ENCODE assay signal across 30 cellular contexts in genomic region chr9:105473221-105473620, GRCh38.
"Had no signal": no experiment of that assay in that cellular context is flagged by ENCODE, and none has a peak within 500 bp of the region (broad histone marks: within the 10 kb centered on the region; RNA-seq: fewer than 3 reads in every experiment).

No MANE protein-coding gene starts in this region.

- H3K9ac ChIP-seq: neural progenitor cell, parathyroid adenoma had no signal

- H3K27me3 ChIP-seq: left lung, neural progenitor cell, neutrophil, right atrium auricular region, stomach, testis, thyroid gland, transverse colon, upper lobe of left lung, vagina had no signal

- H3K9me3 ChIP-seq: left lung, lower lobe of right lung, neutrophil, right atrium auricular region, stomach, testis, thyroid gland, transverse colon, upper lobe of left lung, vagina had no signal

- H3K4me1 Mint-ChIP-seq: immature natural killer cell; naive thymus-derived CD8-positive, alpha-beta T cell; neural progenitor cell had no signal

- DNase-seq: hypothalamus; immature natural killer cell; kidney; left colon; left lung; lower lobe of right lung; mammary epithelial cell; mesenchymal stem cell; naive thymus-derived CD8-positive, alpha-beta T cell; occipital lobe; stimulated activated CD4-positive, alpha-beta T cell treated with anti-CD3 and anti-CD28 coated beads, Interleukin-12 subunit alpha, Interleukin-12 subunit beta, amount 100 ng/mL, for 4 hours; stimulated activated CD4-positive, alpha-beta T cell treated with anti-CD3 and anti-CD28 coated beads, Interleukin-15, amount 100 ng/mL, for 24 hours; stimulated activated CD4-positive, alpha-beta T cell treated with anti-CD3 and anti-CD28 coated beads, Interleukin-2, amount 100 ng/mL, for 24 hours; stimulated activated CD4-positive, alpha-beta T cell treated with anti-CD3 and anti-CD28 coated beads, Interleukin-4, amount 100 ng/mL, for 1 hour; stimulated activated naive B cell treated with anti-CD40 and anti-IgM and Interleukin-4, amounts not matched to agents 10 μg/mL and 1 μg/mL and 100 μg/mL, for 72 hours; stimulated activated naive CD8-positive, alpha-beta T cell treated with anti-CD3 and anti-CD28 coated beads, Interleukin-15, Interleukin-2, amounts not matched to agents 100 U/mL and 50 U/mL, for 24 hours; stomach; testis; thyroid gland; transverse colon; upper lobe of left lung had no signal

- H3K9me3 Mint-ChIP-seq: immature natural killer cell; naive thymus-derived CD8-positive, alpha-beta T cell had no signal

- H3K27me3 Mint-ChIP-seq: stimulated activated naive B cell treated with anti-CD40 and anti-IgM and Interleukin-4, amounts not matched to agents 10 μg/mL and 1 μg/mL and 100 μg/mL, for 72 hours had no signal

- H3K79me2 ChIP-seq: parathyroid adenoma had no signal

- H3K4me3 Mint-ChIP-seq: immature natural killer cell; naive thymus-derived CD8-positive, alpha-beta T cell; nephron; neural progenitor cell; stimulated activated naive B cell treated with anti-CD40 and anti-IgM and Interleukin-4, amounts not matched to agents 10 μg/mL and 1 μg/mL and 100 μg/mL, for 72 hours had no signal

- H3K4me1 ChIP-seq: left lung, lower lobe of right lung, neural progenitor cell, right atrium auricular region, testis, thyroid gland, transverse colon, upper lobe of left lung, vagina had no signal

- ATAC-seq: left colon; left lung; lower lobe of right lung; naive thymus-derived CD8-positive, alpha-beta T cell; sciatic nerve; stimulated activated naive B cell treated with anti-CD40 and anti-IgM and Interleukin-4, amounts not matched to agents 10 μg/mL and 1 μg/mL and 100 μg/mL, for 72 hours; stimulated activated naive CD8-positive, alpha-beta T cell treated with anti-CD3 and anti-CD28 coated beads, Interleukin-15, Interleukin-2, amounts not matched to agents 100 U/mL and 50 U/mL, for 24 hours had no signal

- H3K4me2 ChIP-seq: neural progenitor cell had no signal

- FAIRE-seq: islet of Langerhans, kidney had no signal

- H3K27ac Mint-ChIP-seq: immature natural killer cell; naive thymus-derived CD8-positive, alpha-beta T cell; nephron; neural progenitor cell; stimulated activated naive B cell treated with anti-CD40 and anti-IgM and Interleukin-4, amounts not matched to agents 10 μg/mL and 1 μg/mL and 100 μg/mL, for 72 hours had no signal

- H3K27ac ChIP-seq: left lung, lower lobe of right lung, neural progenitor cell, neutrophil, parathyroid adenoma, right atrium auricular region, skin epidermis, stomach, testis, thyroid gland, transverse colon, upper lobe of left lung, vagina had no signal

- H3K36me3 ChIP-seq: neutrophil, right atrium auricular region, thyroid gland, vagina had no signal

- H3K4me3 ChIP-seq: left lung, lower lobe of right lung, neural progenitor cell, right atrium auricular region, skin epidermis, stomach, testis, thyroid gland, transverse colon, upper lobe of left lung, vagina had no signal

- H2AFZ ChIP-seq: neural progenitor cell, parathyroid adenoma had no signal
